Comparison of ENCODE assay signal across 25 cellular contexts in genomic region chr4:44221407-44221806, GRCh38.
"Had no signal": no experiment of that assay in that cellular context is flagged by ENCODE, and none has a peak within 500 bp of the region (broad histone marks: within the 10 kb centered on the region; RNA-seq: fewer than 3 reads in every experiment).

No MANE protein-coding gene starts in this region.

- H3K4me1 ChIP-seq: heart left ventricle, left lung, lower lobe of right lung, pancreas, psoas muscle, stomach, testis, thyroid gland, transverse colon, upper lobe of right lung had no signal

- H3K4me3 ChIP-seq: heart left ventricle, left lung, lower lobe of right lung, mucosa of descending colon, pancreas, psoas muscle, skin epidermis, stomach, testis, thyroid gland, transverse colon, upper lobe of right lung had no signal

- H3K27ac ChIP-seq: heart left ventricle, left lung, lower lobe of right lung, pancreas, psoas muscle, skin epidermis, stomach, testis, thyroid gland, transverse colon, upper lobe of right lung had no signal

- H3K9me3 ChIP-seq: lower lobe of right lung, pancreas, psoas muscle, stomach, testis, thyroid gland, transverse colon, upper lobe of right lung had no signal

- H3K36me3 ChIP-seq: heart left ventricle, left lung, lower lobe of right lung, pancreas, stomach, thyroid gland, transverse colon, upper lobe of right lung had no signal

- DNase-seq: heart left ventricle; immature natural killer cell; kidney; left colon; left lung; lower lobe of right lung; mammary epithelial cell; mesendoderm; mucosa of descending colon; naive thymus-derived CD4-positive, alpha-beta T cell; pancreas; psoas muscle; right cardiac atrium; stimulated activated CD4-positive, alpha-beta T cell treated with anti-CD3 and anti-CD28 coated beads, Interleukin-12 subunit alpha, Interleukin-12 subunit beta, amount 100 ng/mL, for 4 hours; stimulated activated CD4-positive, alpha-beta T cell treated with anti-CD3 and anti-CD28 coated beads, Interleukin-15, amount 100 ng/mL, for 24 hours; stimulated activated CD4-positive, alpha-beta T cell treated with anti-CD3 and anti-CD28 coated beads, Interleukin-2, amount 100 ng/mL, for 24 hours; stimulated activated CD4-positive, alpha-beta T cell treated with anti-CD3 and anti-CD28 coated beads, Interleukin-4, amount 100 ng/mL, for 1 hour; stimulated activated naive B cell treated with anti-CD40 and anti-IgM and Interleukin-4, amounts not matched to agents 10 μg/mL and 1 μg/mL and 100 μg/mL, for 72 hours; stimulated activated naive CD8-positive, alpha-beta T cell treated with anti-CD3 and anti-CD28 coated beads, Interleukin-15, Interleukin-2, amounts not matched to agents 100 U/mL and 50 U/mL, for 24 hours; stomach; testis; thyroid gland; transverse colon; upper lobe of right lung had no signal

- H3K27me3 ChIP-seq: heart left ventricle, left lung, pancreas, stomach, testis, thyroid gland, transverse colon, upper lobe of right lung had no signal
